ENCODE assay signal across 24 cellular contexts in genomic region chr12:90233168-90234100, GRCh38.
A peak's percentile ranks its signal among the peaks of the same experiment; 100 is the strongest.
DNase-seq lines count a peak whose midpoint lies in the region; ATAC-seq, FAIRE-seq and TF ChIP-seq lines count a peak whose summit lies in the region.
"Had no signal": no experiment of that assay in that cellular context is flagged by ENCODE, and none has a peak within 500 bp of the region (broad histone marks: within the 10 kb centered on the region; RNA-seq: fewer than 3 reads in every experiment).

No MANE protein-coding gene starts in this region.

- peaks cover 30% of the 10 kb centered on the region for H3K4me1 ChIP-seq in A673 (ENCODE audit: insufficient read depth, low read length, poor library complexity, severe bottlenecking)
- H3K4me1 ChIP-seq in IMR-90 (ENCODE audit: control insufficient read depth, insufficient read depth, low read length): peaks cover 2% of the 10 kb centered on the region; the same call in 1 of the 2 replicates
- peaks cover 31% of the 10 kb centered on the region for H3K4me1 ChIP-seq in keratinocyte (ENCODE audit: control insufficient read depth, extremely low read depth, insufficient read depth, low read length)
- H3K4me1 ChIP-seq: BE2C, upper lobe of left lung had no signal

- no peak overlapping the region for H2AFZ ChIP-seq in IMR-90 (replicated peaks; ENCODE audit: low read length, poor library complexity)
- no peak overlapping the region for H2AFZ ChIP-seq in keratinocyte (ENCODE audit: control insufficient read depth, low read length)
- H2AFZ ChIP-seq: neural progenitor cell had no signal

- no peak for TF ChIP-seq POLR2A in IMR-90 (IDR thresholded peaks at IDR 0.05; ENCODE audit: low read depth, low read length)

- H2BK120ac ChIP-seq in IMR-90 (ENCODE audit: low read depth, low read length): peak overlapping the region; percentile 30; the same call in 1 of the 2 replicates

- no peak overlapping the region for H4K91ac ChIP-seq in IMR-90 (ENCODE audit: insufficient read depth, low read depth, low read length)

- in situ Hi-C loops in IMR-90 (cut with MboI; ENCODE audit: low sequenced_read_pairs): no loop called here

- H3K9ac ChIP-seq in IMR-90 (ENCODE audit: low read depth, low read length): no peak overlapping the region
- no peak overlapping the region for H3K9ac ChIP-seq in keratinocyte (ENCODE audit: control insufficient read depth, extremely low read depth, insufficient read depth, low read length)
- H3K9ac ChIP-seq: neural progenitor cell had no signal

- H4K8ac ChIP-seq in IMR-90 (ENCODE audit: low read depth in 2 of 2, low read length in 2 of 2): 0 out of 4 replicates have a peak overlapping the region, but pooled peaks of 1 of the 2 experiments have one; percentile 23

- no TSS peak for BruUV-seq in A673 (replicated peaks; lab: Mats Ljungman, UMichigan)
- no TSS peak for BruUV-seq in IMR-90 (replicated peaks; lab: Mats Ljungman, UMichigan)

- H2AK9ac ChIP-seq in IMR-90 (replicated peaks; ENCODE audit: low read depth, low read length, poor library complexity): no peak overlapping the region

- H4K20me1 ChIP-seq in IMR-90 (ENCODE audit: insufficient read depth, low read length): no peaks in the 10 kb centered on the region
- no peaks in the 10 kb centered on the region for H4K20me1 ChIP-seq in keratinocyte (ENCODE audit: control insufficient read depth, extremely low read depth, insufficient read depth, low read length)

- no peak overlapping the region for H3K23ac ChIP-seq in IMR-90 (ENCODE audit: low read depth, low read length)

- POLR2A ChIA-PET in A673 (lab: Charles Lee; ENCODE audit: low non-redundant PET) (no interaction called here), IMR-90 (lab: Charles Lee; ENCODE audit: unreplicated experiment) (no interaction called here)

- H3K14ac ChIP-seq in IMR-90 (replicated peaks; ENCODE audit: low read depth, low read length): no peak overlapping the region

- H2BK15ac ChIP-seq in IMR-90 (ENCODE audit: low read depth, low read length): no peak overlapping the region

- dilution Hi-C loops in IMR-90 (cut with HindIII; ENCODE audit: low sequenced_read_pairs, unreplicated experiment): no loop called here
- dilution Hi-C loops in keratinocyte (cut with MboI; ENCODE audit: extremely low pct_ligation_motif_present, low sequenced_read_pairs): no loop called here

- peak; percentile 5 for FAIRE-seq in keratinocyte (lab: Jason Lieb, UNC)
- FAIRE-seq: HepG2 had no signal

- no peaks in the 10 kb centered on the region for H3K79me2 ChIP-seq in keratinocyte (ENCODE audit: control insufficient read depth, insufficient read depth, low read length)

- TF ChIP-seq RAD21 in IMR-90 (IDR thresholded peaks at IDR 0.05; ENCODE audit: low read length): no peak

- H2AK5ac ChIP-seq in IMR-90 (ENCODE audit: low read depth, low read length): no peak overlapping the region

- no peak overlapping the region; the same call in 1 of the 2 replicates for H4K5ac ChIP-seq in IMR-90 (ENCODE audit: low read depth, low read length)

- H3K27me3 ChIP-seq in A673 (replicated peaks; ENCODE audit: insufficient read depth, low read depth, low read length, poor library complexity) (no peaks in the 10 kb centered on the region), IMR-90 (ENCODE audit: control insufficient read depth, insufficient read depth, low read length) (no peaks in the 10 kb centered on the region), keratinocyte (ENCODE audit: control insufficient read depth, extremely low read depth, insufficient read depth, low read length) (no peaks in the 10 kb centered on the region)
- H3K27me3 ChIP-seq: BE2C, neural progenitor cell, upper lobe of left lung had no signal

- WGBS in IMR-90 (ENCODE audit: extremely low coverage in 2 of 2, insufficient read length in 1 of 2), 2 experiments: 80% methylated on average over 1 of the region's 6 CpGs; no CpG with 5 or more reads in 1 of the 2 experiments

- no peak overlapping the region; the same call in 1 of the 2 replicates for H2BK20ac ChIP-seq in IMR-90 (ENCODE audit: low read depth, low read length)

- no peak overlapping the region for H2BK5ac ChIP-seq in IMR-90 (ENCODE audit: low read depth, low read length, poor library complexity, severe bottlenecking)

- H3K4ac ChIP-seq in IMR-90 (ENCODE audit: low read depth, low read length): no peak overlapping the region

- no peaks in the 10 kb centered on the region for H3K36me3 ChIP-seq in A673 (ENCODE audit: insufficient read depth, low read length, poor library complexity, severe bottlenecking)
- H3K36me3 ChIP-seq in IMR-90 (ENCODE audit: control insufficient read depth, insufficient read depth, low read length): no peaks in the 10 kb centered on the region
- no peaks in the 10 kb centered on the region for H3K36me3 ChIP-seq in keratinocyte (ENCODE audit: control insufficient read depth in 2 of 2, extremely low read depth in 1 of 2, insufficient read depth in 2 of 2, low read length in 2 of 2)
- H3K36me3 ChIP-seq: BE2C, neural progenitor cell, upper lobe of left lung had no signal

- H3K9me1 ChIP-seq in IMR-90 (ENCODE audit: insufficient read depth, low read length): no peaks in the 10 kb centered on the region
- no peaks in the 10 kb centered on the region for H3K9me1 ChIP-seq in keratinocyte (ENCODE audit: control insufficient read depth, extremely low read depth, insufficient read depth, low read length)

- CTCF ChIA-PET in A673 (lab: Charles Lee) (no interaction called here), IMR-90 (lab: Yijun Ruan, JAX) (no interaction called here)

- H3K9me3 ChIP-seq in A673 (ENCODE audit: low read depth, low read length, poor library complexity, severe bottlenecking): no peaks in the 10 kb centered on the region
- no peaks in the 10 kb centered on the region for H3K9me3 ChIP-seq in IMR-90 (ENCODE audit: control insufficient read depth, insufficient read depth, low read length)
- H3K9me3 ChIP-seq in keratinocyte (ENCODE audit: control insufficient read depth, low read depth, low read length): no peaks in the 10 kb centered on the region
- H3K9me3 ChIP-seq: BE2C, upper lobe of left lung had no signal

- no peaks in the 10 kb centered on the region for H3K79me1 ChIP-seq in IMR-90 (ENCODE audit: low read depth in 1 of 2, low read length in 2 of 2)

- intact Hi-C loops in A673 (cut with micrococcal nuclease; ENCODE audit: unreplicated experiment): no loop called here
- intact Hi-C loops in IMR-90 (cut with micrococcal nuclease): no loop called here

- DNase-seq in A673 (ENCODE audit: low spot score) (no peak), IMR-90 (no peak), choroid plexus epithelial cell (ENCODE audit: low read depth) (peak; percentile 22), keratinocyte (ENCODE audit: low read depth, low spot score) (no peak), kidney glomerular epithelial cell (lab: John Stamatoyannopoulos, UW) (no peak), NCI-H2081 treated with DMSO at 0.1 percent for 48 hours (lab: John Stamatoyannopoulos, UW) (no peak)
- DNase-seq in activated effector memory CD4-positive, alpha-beta T cell treated with anti-CD3 and anti-CD28 coated beads, Interleukin-2, amount 50 U/mL, for 16 hours: no peak
- DNase-seq in stimulated activated naive CD4-positive, alpha-beta T cell (lab: John Stamatoyannopoulos, UW): no peak
- DNase-seq: 8988T; activated CD4-positive, alpha-beta memory T cell treated with anti-CD3 and anti-CD28 coated beads for 36 hours; activated CD8-positive, alpha-beta memory T cell treated with anti-CD3 and anti-CD28 coated beads, Interleukin-2, amount 50 U/mL, for 48 hours; activated naive CD8-positive, alpha-beta T cell treated with anti-CD3 and anti-CD28 coated beads for 36 hours; BE2C; GDM1; H7; islet precursor cell; NCI-H1105; NCI-H1930; NCI-H2227 treated with DMSO at 0.1 percent for 48 hours; NCI-H748 treated with DMSO at 0.1 percent for 48 hours had no signal

- no peak for TF ChIP-seq CTCF in A673 (conservative IDR thresholded peaks at IDR 0.05; ENCODE audit: low read depth, low read length)
- no peak for TF ChIP-seq CTCF in IMR-90 (conservative IDR thresholded peaks at IDR 0.05; ENCODE audit: low read depth, low read length)
- TF ChIP-seq CTCF in choroid plexus epithelial cell (conservative IDR thresholded peaks at IDR 0.05; ENCODE audit: low read depth, low read length): no peak
- TF ChIP-seq CTCF in keratinocyte (optimal IDR thresholded peaks at IDR 0.05 in 1 of 3, IDR thresholded peaks at IDR 0.05 in 1 of 3, conservative IDR thresholded peaks at IDR 0.05 in 1 of 3; ENCODE audit: extremely low read depth in 1 of 3, insufficient read depth in 2 of 3, low read length in 3 of 3): no peak

- H3K56ac ChIP-seq in IMR-90 (ENCODE audit: extremely low read depth, insufficient read depth, low read length): no peak overlapping the region

- peak overlapping the region; percentile 7; the same call in 1 of the 2 replicates for H3K18ac ChIP-seq in IMR-90 (ENCODE audit: low read depth, low read length)

- H3K27ac ChIP-seq in A673 (ENCODE audit: low read depth, low read length, poor library complexity, severe bottlenecking) (peak overlapping the region; percentile 45), IMR-90 (ENCODE audit: insufficient read depth, low read length) (no peak overlapping the region), keratinocyte (ENCODE audit: control insufficient read depth, insufficient read depth, low read length) (no peak overlapping the region)
- H3K27ac ChIP-seq: neural progenitor cell, upper lobe of left lung had no signal

- peak overlapping the region; percentile 45; the same call in 1 of the 2 replicates for H3K4me2 ChIP-seq in IMR-90 (ENCODE audit: low read depth, low read length)
- no peak overlapping the region for H3K4me2 ChIP-seq in keratinocyte (ENCODE audit: control insufficient read depth, extremely low read depth, insufficient read depth, low read depth, low read length)
- H3K4me2 ChIP-seq: neural progenitor cell had no signal

- peak; percentile 32; the same call in 1 of the 2 replicates for ATAC-seq in IMR-90 (ENCODE audit: low read depth)
- ATAC-seq: activated CD4-positive, CD25-positive, alpha-beta regulatory T cell treated with anti-CD3 and anti-CD28 coated beads, Interleukin-2, amount 50 U/mL, for 24 hours; HepG2 had no signal

- H3K4me3 ChIP-seq in A673 (ENCODE audit: low read depth, low read length, poor library complexity, severe bottlenecking) (no peak overlapping the region), IMR-90 (ENCODE audit: insufficient read depth, low read depth, low read length) (no peak overlapping the region), choroid plexus epithelial cell (ENCODE audit: low read depth, low read length) (no peak overlapping the region), keratinocyte (ENCODE audit: control insufficient read depth in 2 of 3, extremely low read depth in 1 of 3, insufficient read depth in 2 of 3, low read depth in 1 of 3, low read length in 3 of 3) (no peak overlapping the region)
- H3K4me3 ChIP-seq: neural progenitor cell, upper lobe of left lung had no signal

TF ChIP-seq in IMR-90, 13 proteins besides CTCF, POLR2A, EP300 and RAD21 (continues in another document):
- TF ChIP-seq CEBPB (IDR thresholded peaks at IDR 0.05; ENCODE audit: low read depth, low read length) (no peak), RFX5 (IDR thresholded peaks at IDR 0.05; ENCODE audit: low read depth, low read length) (no peak)
